In genomic region chr10:27258838-27259532, GRCh38 we compare ENCODE assay signal across 8 cellular contexts. TPM values are rescaled to one million over a fixed set of nuclear protein-coding genes. Genes with fewer than 3 reads are reported as not detected.
A peak's percentile ranks its signal among the peaks of the same experiment; 100 is the strongest.
DNase-seq lines count a peak whose midpoint lies in the region; ATAC-seq lines count a peak whose summit lies in the region.

No MANE protein-coding gene starts in this region.

- H3K27ac Mint-ChIP-seq in activated naive CD4-positive, alpha-beta T cell treated with anti-CD3 and anti-CD28 coated beads, Interleukin-2, amount 50 U/mL, for 72 hours, result no peak overlapping the region

- peak overlapping the region; percentile 75 for H3K4me2 ChIP-seq in skeletal muscle satellite cell (ENCODE audit: low read length)

- H3K36me3 ChIP-seq in iPS-15b (ENCODE audit: control insufficient read depth, insufficient read depth, low read length) (no peaks in the 10 kb centered on the region), skeletal muscle satellite cell (ENCODE audit: insufficient read depth, low read length) (no peaks in the 10 kb centered on the region)

- peaks cover 43% of the 10 kb centered on the region for H3K27me3 ChIP-seq in iPS-15b (ENCODE audit: control insufficient read depth, insufficient read depth, low read length)
- peaks cover 51% of the 10 kb centered on the region for H3K27me3 ChIP-seq in skeletal muscle satellite cell (ENCODE audit: control insufficient read depth, insufficient read depth, low read length)

- H3K4me3 ChIP-seq in iPS-15b (ENCODE audit: low read depth, low read length) (peak overlapping the region; percentile 89), skeletal muscle satellite cell (ENCODE audit: low read length) (peak overlapping the region; percentile 56)

- H3K9ac ChIP-seq in iPS-15b (ENCODE audit: low read depth, low read length) (peak overlapping the region; percentile 47), skeletal muscle satellite cell (ENCODE audit: low read depth, low read length) (no peak overlapping the region)

- H3K9me3 Mint-ChIP-seq in activated naive CD4-positive, alpha-beta T cell treated with anti-CD3 and anti-CD28 coated beads, Interleukin-2, amount 50 U/mL, for 72 hours, result peaks cover 0 to 5% of the 10 kb centered on the region in 2 donors

- H3K4me1 ChIP-seq in iPS-15b (ENCODE audit: control insufficient read depth, insufficient read depth, low read length) (no peaks in the 10 kb centered on the region), skeletal muscle satellite cell (ENCODE audit: control insufficient read depth, insufficient read depth, low read length) (peaks cover 6% of the 10 kb centered on the region)

- peaks cover 15 to 19% of the 10 kb centered on the region in 2 donors for H3K36me3 Mint-ChIP-seq in activated naive CD4-positive, alpha-beta T cell treated with anti-CD3 and anti-CD28 coated beads, Interleukin-2, amount 50 U/mL, for 72 hours

- no peaks in the 10 kb centered on the region for H3K9me3 ChIP-seq in iPS-15b (ENCODE audit: control insufficient read depth, insufficient read depth, low read length)
- H3K9me3 ChIP-seq in skeletal muscle satellite cell (replicated peaks; ENCODE audit: low read length), result no peaks in the 10 kb centered on the region

- DNase-seq in activated naive CD4-positive, alpha-beta T cell treated with anti-CD3 and anti-CD28 coated beads, Interleukin-2, amount 50 U/mL, for 72 hours (ENCODE audit: low spot score in 2 of 2), result peak in 1 of 2 donors; percentile 32
- DNase-seq in AML-193 (lab: John Stamatoyannopoulos, UW), result no peak
- DNase-seq in DMS153 treated with DMSO at 0.1 percent for 48 hours (lab: John Stamatoyannopoulos, UW; ENCODE audit: unreplicated experiment), result no peak
- DNase-seq in globus pallidus (ENCODE audit: low spot score), result no peak

- ATAC-seq in GM18498 (IDR thresholded peaks at IDR 0.05; ENCODE audit: unreplicated experiment) (peak; percentile 87), HG02885 (IDR thresholded peaks at IDR 0.05; ENCODE audit: poor library complexity, unreplicated experiment) (peak; percentile 78)
- peak; percentile 49 to 69 for ATAC-seq in activated naive CD4-positive, alpha-beta T cell treated with anti-CD3 and anti-CD28 coated beads, Interleukin-2, amount 50 U/mL, for 72 hours

RNA-seq across cellular contexts. Expression of gene ACBD5, which starts 18.4 kb away (rescaled TPM):
- total RNA-seq in activated naive CD4-positive, alpha-beta T cell treated with anti-CD3 and anti-CD28 coated beads, Interleukin-2, amount 50 U/mL, for 72 hours, result 10 to 100 TPM; 15.4 to 16.0 TPM
- 16.0 and 18.3 TPM in 2 replicates for total RNA-seq in skeletal muscle satellite cell (2012; rRNA removed)
